21 cellular contexts compared by ENCODE assay signal in genomic region chr17:436571-436970, GRCh38.
"Had no signal": no experiment of that assay in that cellular context is flagged by ENCODE, and none has a peak within 500 bp of the region (broad histone marks: within the 10 kb centered on the region; RNA-seq: fewer than 3 reads in every experiment).

No MANE protein-coding gene starts in this region.

- H3K27me3 ChIP-seq: esophagus squamous epithelium, gastrocnemius medialis, heart right ventricle, left lung had no signal

- H3K9me3 ChIP-seq: gastrocnemius medialis, mucosa of descending colon had no signal

- H3K36me3 ChIP-seq: gastrocnemius medialis had no signal

- H3K4me3 ChIP-seq: esophagus squamous epithelium, gastrocnemius medialis, heart right ventricle, left lung, lower lobe of right lung, mucosa of descending colon had no signal

- DNase-seq: cortex of kidney; effector CD8-positive, alpha-beta T cell; effector memory CD8-positive, alpha-beta T cell; endodermal cell; erythroblast; esophagus squamous epithelium; foreskin fibroblast; foreskin melanocyte; gastrocnemius medialis; glutamatergic neuron; heart right ventricle; hippocampal formation; left cardiac atrium; left lung; left ventricle myocardium superior; lower lobe of right lung; mesenchymal stem cell; mucosa of descending colon; naive B cell; naive thymus-derived CD8-positive, alpha-beta T cell had no signal

- H3K27ac ChIP-seq: epithelial cell of prostate, esophagus squamous epithelium, gastrocnemius medialis, heart right ventricle, left lung, lower lobe of right lung had no signal

- H3K4me1 ChIP-seq: esophagus squamous epithelium, gastrocnemius medialis, heart right ventricle, left lung, lower lobe of right lung had no signal
